In genomic region chr7:875476-876076, GRCh38 we compare ENCODE assay signal across 1 cellular context.
TF ChIP-seq lines count a peak whose summit lies in the region.

No MANE protein-coding gene starts in this region.

TF ChIP-seq in K562, 482 proteins besides CTCF, POLR2A, EP300 and RAD21 (continued from another document):
- TF ChIP-seq ZBTB33 (CRISPR knock-in tag; IDR thresholded peaks at IDR 0.05), result peak; percentile 41; the same call in 1 of the 2 replicates
- TF ChIP-seq DMBX1 (CRISPR knock-in tag; IDR thresholded peaks at IDR 0.05; ENCODE audit: borderline replicate concordance), result peak; percentile 85
- TF ChIP-seq NCOA2 (IDR thresholded peaks at IDR 0.05; ENCODE audit: partially characterized antibody in 2 of 2), result no peak
- peak; percentile 7 for TF ChIP-seq KDM5B (IDR thresholded peaks at IDR 0.05; ENCODE audit: insufficient replicate concordance, low read depth, low read length)
- peak; percentile 37; the same call in 1 of the 2 replicates for TF ChIP-seq EGR1 (conservative IDR thresholded peaks at IDR 0.05)
- TF ChIP-seq DPF2 (IDR thresholded peaks at IDR 0.05), result 0 out of 2 replicates have a peak, but pooled peaks have one; percentile 34
- 0 out of 2 replicates have a peak, but pooled peaks have one; percentile 10 for TF ChIP-seq PKNOX1 (IDR thresholded peaks at IDR 0.05)
- no peak for TF ChIP-seq NFIX (CRISPR knock-in tag; IDR thresholded peaks at IDR 0.05; ENCODE audit: low read depth)
- peak; percentile 42; the same call in 1 of the 2 replicates for TF ChIP-seq ZNF311 (CRISPR knock-in tag; IDR thresholded peaks at IDR 0.05)
- TF ChIP-seq PHTF2 (CRISPR knock-in tag; IDR thresholded peaks at IDR 0.05), result no peak
- no peak for TF ChIP-seq PRPF4 (IDR thresholded peaks at IDR 0.05; ENCODE audit: insufficient read depth, low read depth, low read length, poor library complexity, severe bottlenecking)
- 0 out of 2 replicates have a peak, but pooled peaks have one; percentile 58 for TF ChIP-seq MBD1 (CRISPR knock-in tag; IDR thresholded peaks at IDR 0.05)
- 0 out of 2 replicates have a peak, but pooled peaks have one; percentile 46 for TF ChIP-seq NFRKB (IDR thresholded peaks at IDR 0.05; ENCODE audit: low read depth)
- TF ChIP-seq MAZ (CRISPR knock-in tag; conservative IDR thresholded peaks at IDR 0.05 in 1 of 2, IDR thresholded peaks at IDR 0.05 in 1 of 2), result peak in 1 of 2 experiments; percentile 11; a peak in 1 of 4 replicates
- peak; percentile 33; the same call in 1 of the 2 replicates for TF ChIP-seq ARID1B (IDR thresholded peaks at IDR 0.05)
- TF ChIP-seq BCOR (IDR thresholded peaks at IDR 0.05), result peak; percentile 30; the same call in 1 of the 2 replicates
- TF ChIP-seq PREB (CRISPR knock-in tag; IDR thresholded peaks at IDR 0.05), result 0 out of 2 replicates have a peak, but pooled peaks have one; percentile 27
- no peak for TF ChIP-seq MYC (IDR thresholded peaks at IDR 0.05; ENCODE audit: low read depth, low read length)
- TF ChIP-seq MYC (CRISPR knock-in tag; IDR thresholded peaks at IDR 0.05; ENCODE audit: borderline replicate concordance, low read depth), result peak; percentile 33; the same call in 1 of the 2 replicates
- peak in 1 of 3 experiments; percentile 3; a peak in 1 of 6 replicates for TF ChIP-seq ZBTB11 (CRISPR knock-in tag; IDR thresholded peaks at IDR 0.05)
- TF ChIP-seq ZNF696 (CRISPR knock-in tag; conservative IDR thresholded peaks at IDR 0.05), result 0 out of 2 replicates have a peak, but pooled peaks have one; percentile 42
- no peak for TF ChIP-seq CREB1 (IDR thresholded peaks at IDR 0.05)
- TF ChIP-seq CREB1 (CRISPR knock-in tag; IDR thresholded peaks at IDR 0.05), result 0 out of 2 replicates have a peak, but pooled peaks have one; percentile 16
- TF ChIP-seq SUPT5H (IDR thresholded peaks at IDR 0.05), result peak; percentile 54
TF ChIP-seq in K562: peak in this region for 22.
